Comparison of ENCODE assay signal across 8 cellular contexts in genomic region chr7:90597527-90597871, GRCh38. TPM values are rescaled to one million over a fixed set of nuclear protein-coding genes. Genes with fewer than 3 reads are reported as not detected.
DNase-seq lines count a peak whose midpoint lies in the region; ATAC-seq and TF ChIP-seq lines count a peak whose summit lies in the region.

No MANE protein-coding gene starts in this region.

- H3K27ac ChIP-seq in sigmoid colon = peak overlapping the region in 2 of 4 donors; percentile 85 to 86

- no peaks in the 10 kb centered on the region for H3K27me3 ChIP-seq in sigmoid colon

- H3K4me1 ChIP-seq in sigmoid colon = peaks cover 0 to 24% (median 7%) of the 10 kb centered on the region in 4 donors

- no peak for TF ChIP-seq EP300 in sigmoid colon (IDR thresholded peaks at IDR 0.05)

- no peak for DNase-seq in foreskin fibroblast
- DNase-seq in sigmoid colon = no peak
- DNase-seq in glomerular visceral epithelial cell (ENCODE audit: extremely low spot score) = no peak

- no peaks in the 10 kb centered on the region for H3K36me3 ChIP-seq in sigmoid colon

- ATAC-seq in SK-N-SH treated with all-trans-retinoic acid at 6 μM for 48 hours (peak; percentile 30), HG03196 (IDR thresholded peaks at IDR 0.05; ENCODE audit: unreplicated experiment) (no peak), GM19351 (IDR thresholded peaks at IDR 0.05; ENCODE audit: unreplicated experiment) (no peak), HG03159 (IDR thresholded peaks at IDR 0.05; ENCODE audit: unreplicated experiment) (no peak)

- no peaks in the 10 kb centered on the region for H3K9me3 ChIP-seq in sigmoid colon

- peak overlapping the region; percentile 95 for H3K4me3 ChIP-seq in GM08714 (ENCODE audit: low read length)
- peak overlapping the region; percentile 91 to 94 for H3K4me3 ChIP-seq in foreskin fibroblast (ENCODE audit: low read depth in 1 of 2, low read length in 2 of 2)
- H3K4me3 ChIP-seq in sigmoid colon = peak overlapping the region; percentile 60 to 84 (median 70)

- TF ChIP-seq POLR2A in sigmoid colon (IDR thresholded peaks at IDR 0.05) = no peak

- TF ChIP-seq CTCF in foreskin fibroblast (IDR thresholded peaks at IDR 0.05; ENCODE audit: low read depth, low read length) (no peak), sigmoid colon (IDR thresholded peaks at IDR 0.05) (no peak)

- 44 to 54% methylated on average over 4 of the region's 4 CpGs for WGBS in sigmoid colon, 2 donors

- intact Hi-C loops in sigmoid colon (cut with DNase I) = loop anchor here (10.0 kb wide), 2 partner anchors 143 to 437 kb away; no protein-coding TSS in a partner anchor

TF ChIP-seq in SK-N-SH treated with all-trans-retinoic acid at 6 μM for 48 hours, 23 proteins besides CTCF, POLR2A, EP300 and RAD21:
- no peak for TF ChIP-seq ESRRG (CRISPR knock-in tag; IDR thresholded peaks at IDR 0.05)
- no peak for TF ChIP-seq ZNF565 (CRISPR knock-in tag; conservative IDR thresholded peaks at IDR 0.05; ENCODE audit: low read depth)
- no peak for TF ChIP-seq TOX (CRISPR knock-in tag; IDR thresholded peaks at IDR 0.05; ENCODE audit: borderline replicate concordance)
- no peak for TF ChIP-seq ZNF70 (CRISPR knock-in tag; IDR thresholded peaks at IDR 0.05)
- no peak for TF ChIP-seq RARB (CRISPR knock-in tag; IDR thresholded peaks at IDR 0.05)
- TF ChIP-seq ZC3H10 (CRISPR knock-in tag; IDR thresholded peaks at IDR 0.05) = no peak
- no peak for TF ChIP-seq ZFP3 (CRISPR knock-in tag; IDR thresholded peaks at IDR 0.05)
- TF ChIP-seq ARNTL (CRISPR knock-in tag; IDR thresholded peaks at IDR 0.05; ENCODE audit: borderline replicate concordance, low read depth) = no peak
- no peak for TF ChIP-seq TSHZ2 (CRISPR knock-in tag; IDR thresholded peaks at IDR 0.05)
- no peak for TF ChIP-seq ISL1 (CRISPR knock-in tag; IDR thresholded peaks at IDR 0.05)
- TF ChIP-seq CSDC2 (CRISPR knock-in tag; IDR thresholded peaks at IDR 0.05) = no peak
- TF ChIP-seq OSR1 (CRISPR knock-in tag; IDR thresholded peaks at IDR 0.05) = no peak
- no peak for TF ChIP-seq BACH2 (CRISPR knock-in tag; IDR thresholded peaks at IDR 0.05; ENCODE audit: borderline replicate concordance)

RNA-seq across cellular contexts. Expression of gene CDK14, which starts 1.4 kb away (rescaled TPM):
- 10 to 100 TPM; 11.1 to 19.3 (median 16.4) TPM for total RNA-seq in sigmoid colon
- polyA plus RNA-seq in sigmoid colon = 1 to 10 TPM in 2 of 3 donors, under 1 TPM in 1; 0.92 to 4.0 (median 2.4) TPM
